In the genomic region with DNA sequence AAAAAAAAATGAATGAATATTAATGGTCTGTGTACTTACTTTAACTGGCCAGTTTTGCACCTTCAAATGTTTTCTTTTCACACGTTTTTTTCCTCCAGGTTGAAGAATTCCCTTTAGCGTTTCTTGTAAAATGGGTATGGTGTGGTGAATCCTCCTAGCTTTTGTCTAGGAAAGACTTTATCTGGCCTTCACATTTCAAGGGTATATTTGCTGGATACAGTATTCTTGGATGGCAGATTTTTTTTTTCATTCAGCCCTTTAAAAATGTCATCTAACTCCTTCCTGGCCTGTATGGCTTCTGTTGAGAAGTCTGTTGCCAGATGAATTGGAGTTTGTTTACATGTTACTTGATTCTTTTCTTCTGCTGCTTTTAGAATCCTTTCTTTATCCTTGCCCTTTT, we compare ENCODE assay signal across 8 cellular contexts.
"Had no signal": no experiment of that assay in that cellular context is flagged by ENCODE, and none has a peak within 500 bp of the region (broad histone marks: within the 10 kb centered on the region; RNA-seq: fewer than 3 reads in every experiment).

No MANE protein-coding gene starts in this region.

- FAIRE-seq: HTR-8/SVneo had no signal

- H3K27me3 Mint-ChIP-seq: IgD-negative memory B cell had no signal

- H2AFZ ChIP-seq: GM23248 had no signal

- H3K27ac ChIP-seq: GM23248 had no signal

- H3K27ac Mint-ChIP-seq: IgD-negative memory B cell had no signal

- H3K4me3 ChIP-seq: GM23248, HAP-1 had no signal

- H3K9ac ChIP-seq: GM23248 had no signal

- ATAC-seq: HCT116 had no signal

- DNase-seq: GM23248, GOT3, H7, KG1 had no signal

- H3K36me3 ChIP-seq: HAP-1 had no signal
